In the genomic region with DNA sequence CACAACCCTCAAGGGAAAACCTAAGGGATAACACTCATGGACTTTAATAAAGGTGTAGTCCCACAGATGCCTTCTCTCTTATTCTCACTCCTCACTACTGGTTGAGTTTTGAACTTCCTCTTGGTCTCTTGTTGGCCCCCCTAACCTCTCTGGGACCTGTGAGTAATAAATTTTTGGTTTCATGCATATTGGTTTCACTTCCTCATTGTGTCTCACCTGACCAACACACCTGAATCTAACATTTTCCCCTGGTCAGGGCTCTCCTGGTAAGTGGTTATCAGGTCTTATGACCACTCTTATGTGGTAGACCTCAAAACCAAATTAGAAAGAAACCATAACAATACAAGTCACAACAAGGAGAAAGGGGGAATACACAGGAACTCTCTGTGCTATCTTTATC, we compare ENCODE assay signal across 1 cellular context.
TF ChIP-seq lines count a peak whose summit lies in the region.

No MANE protein-coding gene starts in this region.

TF ChIP-seq in GM12878, 131 proteins besides CTCF, POLR2A, EP300 and RAD21 (continued from another document):
- TF ChIP-seq, protein P1, sequence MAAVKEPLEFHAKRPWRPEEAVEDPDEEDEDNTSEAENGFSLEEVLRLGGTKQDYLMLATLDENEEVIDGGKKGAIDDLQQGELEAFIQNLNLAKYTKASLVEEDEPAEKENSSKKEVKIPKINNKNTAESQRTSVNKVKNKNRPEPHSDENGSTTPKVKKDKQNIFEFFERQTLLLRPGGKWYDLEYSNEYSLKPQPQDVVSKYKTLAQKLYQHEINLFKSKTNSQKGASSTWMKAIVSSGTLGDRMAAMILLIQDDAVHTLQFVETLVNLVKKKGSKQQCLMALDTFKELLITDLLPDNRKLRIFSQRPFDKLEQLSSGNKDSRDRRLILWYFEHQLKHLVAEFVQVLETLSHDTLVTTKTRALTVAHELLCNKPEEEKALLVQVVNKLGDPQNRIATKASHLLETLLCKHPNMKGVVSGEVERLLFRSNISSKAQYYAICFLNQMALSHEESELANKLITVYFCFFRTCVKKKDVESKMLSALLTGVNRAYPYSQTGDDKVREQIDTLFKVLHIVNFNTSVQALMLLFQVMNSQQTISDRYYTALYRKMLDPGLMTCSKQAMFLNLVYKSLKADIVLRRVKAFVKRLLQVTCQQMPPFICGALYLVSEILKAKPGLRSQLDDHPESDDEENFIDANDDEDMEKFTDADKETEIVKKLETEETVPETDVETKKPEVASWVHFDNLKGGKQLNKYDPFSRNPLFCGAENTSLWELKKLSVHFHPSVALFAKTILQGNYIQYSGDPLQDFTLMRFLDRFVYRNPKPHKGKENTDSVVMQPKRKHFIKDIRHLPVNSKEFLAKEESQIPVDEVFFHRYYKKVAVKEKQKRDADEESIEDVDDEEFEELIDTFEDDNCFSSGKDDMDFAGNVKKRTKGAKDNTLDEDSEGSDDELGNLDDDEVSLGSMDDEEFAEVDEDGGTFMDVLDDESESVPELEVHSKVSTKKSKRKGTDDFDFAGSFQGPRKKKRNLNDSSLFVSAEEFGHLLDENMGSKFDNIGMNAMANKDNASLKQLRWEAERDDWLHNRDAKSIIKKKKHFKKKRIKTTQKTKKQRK (IDR thresholded peaks at IDR 0.05; ENCODE audit: low read depth, low read length), result no peak
- TF ChIP-seq BRCA1 (IDR thresholded peaks at IDR 0.05; ENCODE audit: low read depth, low read length) (no peak), NFXL1 (IDR thresholded peaks at IDR 0.05; ENCODE audit: borderline replicate concordance) (no peak), GATAD2B (conservative IDR thresholded peaks at IDR 0.05; ENCODE audit: low read depth) (peak; percentile 54; the same call in 1 of the 2 replicates), FOXM1 (IDR thresholded peaks at IDR 0.05; ENCODE audit: low read depth, low read length) (peak; percentile 100), NR2C1 (IDR thresholded peaks at IDR 0.05) (no peak), KDM1A (IDR thresholded peaks at IDR 0.05; ENCODE audit: borderline replicate concordance) (no peak), NFYA (IDR thresholded peaks at IDR 0.05; ENCODE audit: borderline replicate concordance, low read depth, low read length) (no peak)
TF ChIP-seq in GM12878: peak in this region for 57.
